In genomic region chr15:37891754-37892368, GRCh38 we compare ENCODE assay signal across 8 cellular contexts. TPM values are rescaled to one million over a fixed set of nuclear protein-coding genes. Genes with fewer than 3 reads are reported as not detected.
DNase-seq lines count a peak whose midpoint lies in the region; ATAC-seq and TF ChIP-seq lines count a peak whose summit lies in the region.

No MANE protein-coding gene starts in this region.

- TF ChIP-seq POLR2A in prostate gland (IDR thresholded peaks at IDR 0.05) (no peak), sigmoid colon (IDR thresholded peaks at IDR 0.05) (no peak)

- WGBS in prostate gland = 28% methylated on average over 5 of the region's 5 CpGs
- 28 to 42% methylated on average over 5 of the region's 5 CpGs for WGBS in sigmoid colon, 2 donors

- H4K20me1 ChIP-seq in Karpas-422 (ENCODE audit: insufficient read depth, low read depth, low read length) = no peaks in the 10 kb centered on the region

- no peak for DNase-seq in Right ventricle myocardium superior
- no peak for DNase-seq in Right ventricle myocardium inferior (ENCODE audit: missing footprints)
- DNase-seq in Karpas-422 = peak; percentile 68
- DNase-seq in SKM-1 (lab: John Stamatoyannopoulos, UW; ENCODE audit: unreplicated experiment) = peak; percentile 34
- peak; percentile 50 to 76 for DNase-seq in foreskin fibroblast
- DNase-seq in prostate gland (ENCODE audit: low spot score) = peak; percentile 8
- no peak for DNase-seq in GDM1 (lab: John Stamatoyannopoulos, UW)
- DNase-seq in sigmoid colon = no peak

- no peak overlapping the region for H3K4me2 ChIP-seq in Karpas-422 (ENCODE audit: low read depth, low read length, poor library complexity, severe bottlenecking)

- no peak for TF ChIP-seq EP300 in sigmoid colon (IDR thresholded peaks at IDR 0.05)

- H3K4me3 ChIP-seq in Karpas-422 (ENCODE audit: low read length) (no peak overlapping the region), foreskin fibroblast (ENCODE audit: low read depth in 1 of 2, low read length in 2 of 2) (no peak overlapping the region), prostate gland (no peak overlapping the region), sigmoid colon (no peak overlapping the region)

- H3K9me2 ChIP-seq in Karpas-422 (replicated peaks; ENCODE audit: insufficient read depth, low read length) = no peaks in the 10 kb centered on the region

- H3K79me2 ChIP-seq in Karpas-422 (ENCODE audit: low read length) = no peaks in the 10 kb centered on the region

- no peak overlapping the region for H3K9ac ChIP-seq in Karpas-422 (ENCODE audit: low read length)

- ATAC-seq in Right ventricle myocardium superior (ENCODE audit: poor library complexity) = peak; percentile 76
- ATAC-seq in Right ventricle myocardium inferior = no peak

- peak; percentile 86 for TF ChIP-seq CTCF in foreskin fibroblast (IDR thresholded peaks at IDR 0.05; ENCODE audit: low read depth, low read length)
- peak in 3 of 4 experiments; percentile 37 to 61 (median 41) for TF ChIP-seq CTCF in prostate gland (IDR thresholded peaks at IDR 0.05)
- peak in 2 of 4 experiments; percentile 57 to 68 for TF ChIP-seq CTCF in sigmoid colon (IDR thresholded peaks at IDR 0.05)

- H2AFZ ChIP-seq in Karpas-422 (ENCODE audit: low read length) = no peak overlapping the region

- H3K36me3 ChIP-seq in Karpas-422 (ENCODE audit: insufficient read depth, low read length) (no peaks in the 10 kb centered on the region), prostate gland (no peaks in the 10 kb centered on the region), sigmoid colon (no peaks in the 10 kb centered on the region)

- H3K4me1 ChIP-seq in Karpas-422 (ENCODE audit: low read length) = no peaks in the 10 kb centered on the region
- no peaks in the 10 kb centered on the region for H3K4me1 ChIP-seq in prostate gland (replicated peaks)
- H3K4me1 ChIP-seq in sigmoid colon = no peaks in the 10 kb centered on the region

- H3K9me3 ChIP-seq in Karpas-422 (ENCODE audit: low read length) (no peaks in the 10 kb centered on the region), prostate gland (no peaks in the 10 kb centered on the region), sigmoid colon (no peaks in the 10 kb centered on the region)

- H3K27ac ChIP-seq in Karpas-422 (ENCODE audit: low read length) = no peak overlapping the region
- H3K27ac ChIP-seq in prostate gland = no peak overlapping the region
- no peak overlapping the region for H3K27ac ChIP-seq in sigmoid colon

- H3K27me3 ChIP-seq in Karpas-422 (ENCODE audit: low read length) (no peaks in the 10 kb centered on the region), prostate gland (replicated peaks; ENCODE audit: insufficient read depth) (no peaks in the 10 kb centered on the region), sigmoid colon (no peaks in the 10 kb centered on the region)

- intact Hi-C loops in Right ventricle myocardium superior (cut with DNase I) = no loop called here
- intact Hi-C loops in Right ventricle myocardium inferior (cut with DNase I) = no loop called here
- intact Hi-C loops in prostate gland (cut with DNase I) = no loop called here
- intact Hi-C loops in sigmoid colon (cut with DNase I) = no loop called here

RNA-seq across cellular contexts. Expression of gene TMCO5A, which starts 42.6 kb away (rescaled TPM):
- not detected for total RNA-seq in Right ventricle myocardium superior
- not detected for total RNA-seq in Right ventricle myocardium inferior
- total RNA-seq in Karpas-422 (2014; rRNA removed; shearing (Covaris generic); ENCODE audit: low replicate concordance) = not detected in 2 replicates
- 1 to 10 TPM in 1 of 2 donors, not detected in 1; 2.8 TPM for total RNA-seq in prostate gland
- total RNA-seq in sigmoid colon = not detected
- not detected for polyA plus RNA-seq in sigmoid colon

Comparison
In these comparisons a context has a peak if more than half of its experiments do, and no peak if none do; other contexts are left out.
1. DNase-seq: peak in Karpas-422 (single experiment), SKM-1 (single experiment), foreskin fibroblast (2 of 2) and prostate gland (single experiment); none in Right ventricle myocardium superior (single experiment), Right ventricle myocardium inferior (single experiment), GDM1 (single experiment) and sigmoid colon (single experiment).